12 cellular contexts compared by ENCODE assay signal in genomic region chrX:40273356-40274050, GRCh38.
DNase-seq lines count a peak whose midpoint lies in the region; ATAC-seq and TF ChIP-seq lines count a peak whose summit lies in the region.
"Had no signal": no experiment of that assay in that cellular context is flagged by ENCODE, and none has a peak within 500 bp of the region (broad histone marks: within the 10 kb centered on the region; RNA-seq: fewer than 3 reads in every experiment).

No MANE protein-coding gene starts in this region.

- H3K4me3 ChIP-seq in BLaER1, result no peak overlapping the region
- H3K4me3 ChIP-seq in mesenchymal stem cell (ENCODE audit: insufficient read depth in 1 of 2, low read depth in 1 of 2, low read length in 2 of 2), result no peak overlapping the region
- H3K4me3 ChIP-seq in OCI-LY7 (ENCODE audit: low read depth, low read length, poor library complexity, severe bottlenecking), result no peak overlapping the region
- H3K4me3 ChIP-seq in ascending aorta, result no peak overlapping the region

- peak overlapping the region; percentile 40; the same call in 1 of the 2 replicates for H3K9ac ChIP-seq in BLaER1
- no peak overlapping the region for H3K9ac ChIP-seq in mesenchymal stem cell (ENCODE audit: low read length)

- no peaks in the 10 kb centered on the region for H3K79me1 ChIP-seq in mesenchymal stem cell (replicated peaks; ENCODE audit: low read length, poor library complexity, severe bottlenecking)

- no TSS peak for BruUV-seq in OCI-LY7 (replicated peaks; lab: Mats Ljungman, UMichigan)

- peak; percentile 82 for DNase-seq in NCI-H1092 treated with DMSO at 0.1 percent for 48 hours (lab: John Stamatoyannopoulos, UW)
- DNase-seq in erythroblast (lab: John Stamatoyannopoulos, UW), result peak; percentile 2 to 44
- DNase-seq in mesenchymal stem cell, result peak; percentile 76
- no peak for DNase-seq in activated CD8-positive, alpha-beta T cell treated with anti-CD3 and anti-CD28 coated beads, Interleukin-2, amount 10 ng/mL, durations not matched to agents 7 days and 5 days
- DNase-seq in OCI-LY7 (ENCODE audit: low spot score), result no peak
- no peak for DNase-seq in ascending aorta (ENCODE audit: low spot score in 2 of 2)
- DNase-seq in GM10266 (ENCODE audit: extremely low spot score), result no peak
- DNase-seq: small intestine had no signal

- peaks cover 36% of the 10 kb centered on the region for H3K9me3 ChIP-seq in BLaER1
- peaks cover 11% of the 10 kb centered on the region for H3K9me3 ChIP-seq in mesenchymal stem cell (ENCODE audit: control insufficient read depth, low read length)
- H3K9me3 ChIP-seq in OCI-LY7 (ENCODE audit: low read length), result no peaks in the 10 kb centered on the region
- H3K9me3 ChIP-seq in ascending aorta, result peaks cover 0 to 9% of the 10 kb centered on the region in 2 donors

- TF ChIP-seq CTCF in OCI-LY7 (conservative IDR thresholded peaks at IDR 0.05; ENCODE audit: low read length) (no peak), ascending aorta (IDR thresholded peaks at IDR 0.05) (no peak), GM10266 (IDR thresholded peaks at IDR 0.05; ENCODE audit: control insufficient read depth, insufficient read depth, low read depth, missing control alignments) (no peak)

- no peaks in the 10 kb centered on the region for H3K9me2 ChIP-seq in OCI-LY7 (ENCODE audit: insufficient read depth, low read length)

- H3K36me3 ChIP-seq in BLaER1 (no peaks in the 10 kb centered on the region), mesenchymal stem cell (ENCODE audit: control insufficient read depth in 1 of 2, insufficient read depth in 2 of 2, low read depth in 1 of 2, low read length in 2 of 2) (no peaks in the 10 kb centered on the region), OCI-LY7 (ENCODE audit: insufficient read depth, low read length) (no peaks in the 10 kb centered on the region), ascending aorta (no peaks in the 10 kb centered on the region)

- CTCF ChIA-PET in activated CD8-positive, alpha-beta T cell treated with anti-CD3 and anti-CD28 coated beads, Interleukin-2, amount 10 ng/mL, durations not matched to agents 7 days and 5 days (lab: Charles Lee), result no interaction called here
- CTCF ChIA-PET in OCI-LY7 (lab: Charles Lee; ENCODE audit: unreplicated experiment), result no interaction called here

- peak overlapping the region; percentile 58 for H3K4me2 ChIP-seq in BLaER1
- no peak overlapping the region for H3K4me2 ChIP-seq in mesenchymal stem cell (ENCODE audit: low read length, poor library complexity, severe bottlenecking)
- H3K4me2 ChIP-seq in OCI-LY7 (ENCODE audit: low read length), result no peak overlapping the region

- no peak overlapping the region for H4K91ac ChIP-seq in mesenchymal stem cell (ENCODE audit: low read length)

- H4K8ac ChIP-seq in mesenchymal stem cell (ENCODE audit: low read length), result no peak overlapping the region

- H2BK12ac ChIP-seq in mesenchymal stem cell (ENCODE audit: low read length in 2 of 2), result no peak overlapping the region

- no peak overlapping the region for H3K4me3 Mint-ChIP-seq in activated CD8-positive, alpha-beta T cell treated with anti-CD3 and anti-CD28 coated beads, Interleukin-2, amount 10 ng/mL, durations not matched to agents 7 days and 5 days
- H3K4me3 Mint-ChIP-seq: B cell had no signal

- H3K4me1 Mint-ChIP-seq in activated CD8-positive, alpha-beta T cell treated with anti-CD3 and anti-CD28 coated beads, Interleukin-2, amount 10 ng/mL, durations not matched to agents 7 days and 5 days (ENCODE audit: low read depth), result peaks cover 15% of the 10 kb centered on the region
- H3K4me1 Mint-ChIP-seq: B cell had no signal

- no peak overlapping the region for H3K27ac Mint-ChIP-seq in activated CD8-positive, alpha-beta T cell treated with anti-CD3 and anti-CD28 coated beads, Interleukin-2, amount 10 ng/mL, durations not matched to agents 7 days and 5 days
- H3K27ac Mint-ChIP-seq: B cell had no signal

- no peaks in the 10 kb centered on the region for H3K9me3 Mint-ChIP-seq in activated CD8-positive, alpha-beta T cell treated with anti-CD3 and anti-CD28 coated beads, Interleukin-2, amount 10 ng/mL, durations not matched to agents 7 days and 5 days (ENCODE audit: insufficient read depth)

- peak overlapping the region; percentile 19 for H2BK120ac ChIP-seq in mesenchymal stem cell (ENCODE audit: low read depth, low read length)

- no peak overlapping the region for H2BK5ac ChIP-seq in mesenchymal stem cell (ENCODE audit: low read depth, low read length, poor library complexity, severe bottlenecking)

- H3K27me3 Mint-ChIP-seq in activated CD8-positive, alpha-beta T cell treated with anti-CD3 and anti-CD28 coated beads, Interleukin-2, amount 10 ng/mL, durations not matched to agents 7 days and 5 days (ENCODE audit: low read depth), result no peaks in the 10 kb centered on the region
- H3K27me3 Mint-ChIP-seq: B cell had no signal

- H3K27me3 ChIP-seq in BLaER1, result no peaks in the 10 kb centered on the region
- H3K27me3 ChIP-seq in mesenchymal stem cell (ENCODE audit: control insufficient read depth in 1 of 2, insufficient read depth in 1 of 2, low read length in 2 of 2), result peaks cover 0 to 30% of the 10 kb centered on the region in 2 experiments
- H3K27me3 ChIP-seq in ascending aorta, result no peaks in the 10 kb centered on the region

- no peak overlapping the region for H3K14ac ChIP-seq in mesenchymal stem cell (ENCODE audit: low read length in 2 of 2)

- H3K79me2 ChIP-seq in OCI-LY7 (ENCODE audit: insufficient read depth, low read depth, low read length), result no peaks in the 10 kb centered on the region

- 49% methylated on average over 14 of the region's 15 CpGs for WGBS in mesenchymal stem cell

- H3K18ac ChIP-seq in mesenchymal stem cell (ENCODE audit: low read depth in 1 of 2, low read length in 2 of 2), result peak overlapping the region in 1 of 2 experiments; percentile 21

- no peak overlapping the region for H3K4ac ChIP-seq in mesenchymal stem cell (ENCODE audit: low read depth in 1 of 2, low read length in 2 of 2)

- H3K23ac ChIP-seq in mesenchymal stem cell (ENCODE audit: low read length in 2 of 2), result no peak overlapping the region

- ATAC-seq in activated CD8-positive, alpha-beta T cell treated with anti-CD3 and anti-CD28 coated beads, Interleukin-2, amount 10 ng/mL, durations not matched to agents 7 days and 5 days, result no peak
- ATAC-seq: HCT116 had no signal

- intact Hi-C loops in OCI-LY7 (cut with micrococcal nuclease; ENCODE audit: unreplicated experiment), result no loop called here
- intact Hi-C loops in ascending aorta (cut with DNase I), result no loop called here

- no peak for TF ChIP-seq POLR2A in erythroblast (IDR thresholded peaks at IDR 0.05; ENCODE audit: low read length)

- POLR2A ChIA-PET in activated CD8-positive, alpha-beta T cell treated with anti-CD3 and anti-CD28 coated beads, Interleukin-2, amount 10 ng/mL, durations not matched to agents 7 days and 5 days (lab: Charles Lee), result no interaction called here
- POLR2A ChIA-PET in OCI-LY7 (lab: Charles Lee), result no interaction called here

- peaks cover 60% of the 10 kb centered on the region for H3K4me1 ChIP-seq in BLaER1
- H3K4me1 ChIP-seq in mesenchymal stem cell (ENCODE audit: control insufficient read depth, insufficient read depth, low read depth, low read length), result no peaks in the 10 kb centered on the region
- peaks cover 1% of the 10 kb centered on the region for H3K4me1 ChIP-seq in OCI-LY7 (ENCODE audit: insufficient read depth, low read length, poor library complexity, severe bottlenecking)
- H3K4me1 ChIP-seq in ascending aorta, result no peaks in the 10 kb centered on the region

- no peak overlapping the region for H2BK15ac ChIP-seq in mesenchymal stem cell (ENCODE audit: low read depth, poor library complexity, severe bottlenecking)

- H3K27ac ChIP-seq in BLaER1 (peak overlapping the region; percentile 77), mesenchymal stem cell (ENCODE audit: low read length, poor library complexity, severe bottlenecking) (no peak overlapping the region), OCI-LY7 (ENCODE audit: low read depth, low read length, poor library complexity, severe bottlenecking) (no peak overlapping the region), ascending aorta (no peak overlapping the region)

- H3K36me3 Mint-ChIP-seq in activated CD8-positive, alpha-beta T cell treated with anti-CD3 and anti-CD28 coated beads, Interleukin-2, amount 10 ng/mL, durations not matched to agents 7 days and 5 days (ENCODE audit: low read depth), result no peaks in the 10 kb centered on the region
- H3K36me3 Mint-ChIP-seq: brain had no signal

- H2AK5ac ChIP-seq in mesenchymal stem cell (ENCODE audit: low read length, severe bottlenecking), result no peak overlapping the region

- H2AFZ ChIP-seq in mesenchymal stem cell (ENCODE audit: low read depth, low read length) (no peak overlapping the region), OCI-LY7 (ENCODE audit: low read length) (no peak overlapping the region)

- no peaks in the 10 kb centered on the region for H4K20me1 ChIP-seq in BLaER1
- H4K20me1 ChIP-seq in OCI-LY7 (ENCODE audit: insufficient read depth, low read length), result no peaks in the 10 kb centered on the region

Comparison
In these comparisons a context has a peak if more than half of its experiments do, and no peak if none do; other contexts are left out.
1. DNase-seq: peak in NCI-H1092 treated with DMSO at 0.1 percent for 48 hours (single experiment), erythroblast (2 of 2) and mesenchymal stem cell (single experiment); none in activated CD8-positive, alpha-beta T cell treated with anti-CD3 and anti-CD28 coated beads, Interleukin-2, amount 10 ng/mL, durations not matched to agents 7 days and 5 days (single experiment), OCI-LY7 (single experiment), ascending aorta (0 of 2) and GM10266 (single experiment).